2 cellular contexts compared by ENCODE assay signal in the genomic region with DNA sequence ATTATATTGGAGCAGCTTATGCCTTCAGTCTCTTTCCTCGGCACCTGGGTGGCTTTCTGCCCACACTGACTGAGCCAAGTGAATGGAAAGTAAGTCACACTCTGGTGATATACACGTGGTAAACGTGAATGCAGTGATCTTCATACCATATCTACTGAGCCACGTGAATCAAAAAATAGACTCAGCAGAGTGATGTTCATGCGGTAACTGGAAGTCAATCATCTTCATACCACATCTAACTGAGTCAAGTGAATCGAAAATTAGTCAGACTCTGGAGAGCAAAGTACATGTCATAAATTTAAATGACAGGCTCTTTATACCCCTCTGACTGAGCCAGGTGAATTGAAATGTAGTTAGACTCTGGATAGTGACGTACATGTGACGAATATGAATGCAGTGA.
TF ChIP-seq lines count a peak whose summit lies in the region.

No MANE protein-coding gene starts in this region.

TF ChIP-seq in HepG2, 621 proteins besides CTCF, POLR2A, EP300 and RAD21:
- TF ChIP-seq ZSCAN22 (CRISPR knock-in tag; IDR thresholded peaks at IDR 0.05) (no peak), CREB1 (IDR thresholded peaks at IDR 0.05) (peak; percentile 26; the same call in 1 of the 2 replicates), CREB1 (CRISPR knock-in tag; IDR thresholded peaks at IDR 0.05) (no peak)

TF ChIP-seq in K562, 482 proteins besides CTCF, POLR2A, EP300 and RAD21:
- TF ChIP-seq MEIS2 (IDR thresholded peaks at IDR 0.05; ENCODE audit: partially characterized antibody) = peak; percentile 36
- peak; percentile 30; the same call in 1 of the 2 replicates for TF ChIP-seq PKNOX1 (IDR thresholded peaks at IDR 0.05)
- TF ChIP-seq, protein P1, sequence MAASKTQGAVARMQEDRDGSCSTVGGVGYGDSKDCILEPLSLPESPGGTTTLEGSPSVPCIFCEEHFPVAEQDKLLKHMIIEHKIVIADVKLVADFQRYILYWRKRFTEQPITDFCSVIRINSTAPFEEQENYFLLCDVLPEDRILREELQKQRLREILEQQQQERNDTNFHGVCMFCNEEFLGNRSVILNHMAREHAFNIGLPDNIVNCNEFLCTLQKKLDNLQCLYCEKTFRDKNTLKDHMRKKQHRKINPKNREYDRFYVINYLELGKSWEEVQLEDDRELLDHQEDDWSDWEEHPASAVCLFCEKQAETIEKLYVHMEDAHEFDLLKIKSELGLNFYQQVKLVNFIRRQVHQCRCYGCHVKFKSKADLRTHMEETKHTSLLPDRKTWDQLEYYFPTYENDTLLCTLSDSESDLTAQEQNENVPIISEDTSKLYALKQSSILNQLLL (CRISPR knock-in tag; IDR thresholded peaks at IDR 0.05; ENCODE audit: borderline replicate concordance) = no peak
